ENCODE assay signal across 13 cellular contexts in genomic region chr2:158894078-158894477, GRCh38.
DNase-seq lines count a peak whose midpoint lies in the region; ATAC-seq and TF ChIP-seq lines count a peak whose summit lies in the region.
"Had no signal": no experiment of that assay in that cellular context is flagged by ENCODE, and none has a peak within 500 bp of the region (broad histone marks: within the 10 kb centered on the region; RNA-seq: fewer than 3 reads in every experiment).

No MANE protein-coding gene starts in this region.

- H3K36me3 ChIP-seq in WERI-Rb-1 (no peaks in the 10 kb centered on the region), A673 (ENCODE audit: insufficient read depth, low read length, poor library complexity, severe bottlenecking) (no peaks in the 10 kb centered on the region)
- H3K36me3 ChIP-seq: gastrocnemius medialis, neutrophil had no signal

- H3K4me3 ChIP-seq in GM12865 (ENCODE audit: low read depth, low read length) (no peak overlapping the region), WERI-Rb-1 (ENCODE audit: low read depth, low read length) (no peak overlapping the region), fibroblast of the aortic adventitia (ENCODE audit: low read depth, low read length) (no peak overlapping the region), A673 (ENCODE audit: low read depth, low read length, poor library complexity, severe bottlenecking) (no peak overlapping the region)
- H3K4me3 ChIP-seq: gastrocnemius medialis had no signal

- no peaks in the 10 kb centered on the region for H3K4me1 ChIP-seq in A673 (ENCODE audit: insufficient read depth, low read length, poor library complexity, severe bottlenecking)
- H3K4me1 ChIP-seq: gastrocnemius medialis had no signal

- no peak overlapping the region for H3K4me3 Mint-ChIP-seq in stimulated activated naive B cell treated with anti-CD40 and anti-IgM and Interleukin-4, amounts not matched to agents 10 μg/mL and 1 μg/mL and 100 μg/mL, for 72 hours
- H3K4me3 Mint-ChIP-seq: activated B cell treated with CpG ODN at 0.5 μM for 24 hours; activated naive CD8-positive, alpha-beta T cell had no signal

- peaks cover 0 to 8% of the 10 kb centered on the region in 2 donors for H3K27me3 Mint-ChIP-seq in stimulated activated naive B cell treated with anti-CD40 and anti-IgM and Interleukin-4, amounts not matched to agents 10 μg/mL and 1 μg/mL and 100 μg/mL, for 72 hours

- H3K27ac Mint-ChIP-seq in stimulated activated naive B cell treated with anti-CD40 and anti-IgM and Interleukin-4, amounts not matched to agents 10 μg/mL and 1 μg/mL and 100 μg/mL, for 72 hours: no peak overlapping the region
- H3K27ac Mint-ChIP-seq: activated B cell treated with CpG ODN at 0.5 μM for 24 hours; activated naive CD8-positive, alpha-beta T cell had no signal

- POLR2A ChIA-PET in A673 (lab: Charles Lee; ENCODE audit: low non-redundant PET): no interaction called here

- DNase-seq in A172 (ENCODE audit: low spot score) (peak; percentile 89), GM12865 (ENCODE audit: low read depth) (peak; percentile 9), WERI-Rb-1 (no peak), fibroblast of the aortic adventitia (ENCODE audit: low read depth) (peak; percentile 78), A673 (ENCODE audit: low spot score) (no peak), dedifferentiated amniotic fluid mesenchymal stem cell (ENCODE audit: extremely low spot score) (no peak)
- DNase-seq in stimulated activated naive B cell treated with anti-CD40 and anti-IgM and Interleukin-4, amounts not matched to agents 10 μg/mL and 1 μg/mL and 100 μg/mL, for 72 hours: no peak
- no peak for DNase-seq in activated naive CD4-positive, alpha-beta T cell (lab: John Stamatoyannopoulos, UW)
- DNase-seq: activated B cell treated with CpG ODN at 0.5 μM for 24 hours, gastrocnemius medialis, small intestine had no signal

- intact Hi-C loops in A673 (cut with micrococcal nuclease; ENCODE audit: unreplicated experiment): no loop called here

- H3K9me3 ChIP-seq in WERI-Rb-1 (ENCODE audit: severe bottlenecking) (no peaks in the 10 kb centered on the region), A673 (ENCODE audit: low read depth, low read length, poor library complexity, severe bottlenecking) (no peaks in the 10 kb centered on the region)
- H3K9me3 ChIP-seq: gastrocnemius medialis, neutrophil had no signal

- peaks cover 0 to 1% of the 10 kb centered on the region in 2 donors for H3K4me1 Mint-ChIP-seq in stimulated activated naive B cell treated with anti-CD40 and anti-IgM and Interleukin-4, amounts not matched to agents 10 μg/mL and 1 μg/mL and 100 μg/mL, for 72 hours
- H3K4me1 Mint-ChIP-seq: activated B cell treated with CpG ODN at 0.5 μM for 24 hours had no signal

- BruUV-seq in A673 (replicated peaks; lab: Mats Ljungman, UMichigan): no TSS peak

- ATAC-seq in stimulated activated naive B cell treated with anti-CD40 and anti-IgM and Interleukin-4, amounts not matched to agents 10 μg/mL and 1 μg/mL and 100 μg/mL, for 72 hours (replicated peaks): no peak
- ATAC-seq: gastrocnemius medialis had no signal

- H3K27ac ChIP-seq in WERI-Rb-1 (peak overlapping the region; percentile 92), A673 (ENCODE audit: low read depth, low read length, poor library complexity, severe bottlenecking) (no peak overlapping the region)
- H3K27ac ChIP-seq: gastrocnemius medialis, neutrophil had no signal

- H3K27me3 ChIP-seq in WERI-Rb-1 (ENCODE audit: insufficient read depth, low read depth, severe bottlenecking) (no peaks in the 10 kb centered on the region), A673 (replicated peaks; ENCODE audit: insufficient read depth, low read depth, low read length, poor library complexity) (no peaks in the 10 kb centered on the region)
- H3K27me3 ChIP-seq: gastrocnemius medialis, neutrophil had no signal

- TF ChIP-seq CTCF in GM12865 (IDR thresholded peaks at IDR 0.05; ENCODE audit: insufficient read depth, low read depth, low read length, missing control alignments) (no peak), WERI-Rb-1 (IDR thresholded peaks at IDR 0.05; ENCODE audit: low read depth, low read length) (no peak), fibroblast of the aortic adventitia (IDR thresholded peaks at IDR 0.05; ENCODE audit: insufficient read depth, low read length) (no peak), A673 (conservative IDR thresholded peaks at IDR 0.05; ENCODE audit: low read depth, low read length) (no peak)

- no peaks in the 10 kb centered on the region for H3K9me3 Mint-ChIP-seq in stimulated activated naive B cell treated with anti-CD40 and anti-IgM and Interleukin-4, amounts not matched to agents 10 μg/mL and 1 μg/mL and 100 μg/mL, for 72 hours
- H3K9me3 Mint-ChIP-seq: activated B cell treated with CpG ODN at 0.5 μM for 24 hours had no signal

- no peaks in the 10 kb centered on the region for H3K36me3 Mint-ChIP-seq in stimulated activated naive B cell treated with anti-CD40 and anti-IgM and Interleukin-4, amounts not matched to agents 10 μg/mL and 1 μg/mL and 100 μg/mL, for 72 hours
- H3K36me3 Mint-ChIP-seq: activated naive CD8-positive, alpha-beta T cell had no signal

- CTCF ChIA-PET in A673 (lab: Charles Lee): no interaction called here

Comparison
In these comparisons a context has a peak if more than half of its experiments do, and no peak if none do; other contexts are left out.
1. DNase-seq: peak in A172 (single experiment), GM12865 (single experiment) and fibroblast of the aortic adventitia (single experiment); none in WERI-Rb-1 (single experiment), stimulated activated naive B cell treated with anti-CD40 and anti-IgM and Interleukin-4, amounts not matched to agents 10 μg/mL and 1 μg/mL and 100 μg/mL, for 72 hours (single experiment), activated naive CD4-positive, alpha-beta T cell (0 of 4), A673 (single experiment) and dedifferentiated amniotic fluid mesenchymal stem cell (single experiment).